1 cellular context compared by ENCODE assay signal in the genomic region with DNA sequence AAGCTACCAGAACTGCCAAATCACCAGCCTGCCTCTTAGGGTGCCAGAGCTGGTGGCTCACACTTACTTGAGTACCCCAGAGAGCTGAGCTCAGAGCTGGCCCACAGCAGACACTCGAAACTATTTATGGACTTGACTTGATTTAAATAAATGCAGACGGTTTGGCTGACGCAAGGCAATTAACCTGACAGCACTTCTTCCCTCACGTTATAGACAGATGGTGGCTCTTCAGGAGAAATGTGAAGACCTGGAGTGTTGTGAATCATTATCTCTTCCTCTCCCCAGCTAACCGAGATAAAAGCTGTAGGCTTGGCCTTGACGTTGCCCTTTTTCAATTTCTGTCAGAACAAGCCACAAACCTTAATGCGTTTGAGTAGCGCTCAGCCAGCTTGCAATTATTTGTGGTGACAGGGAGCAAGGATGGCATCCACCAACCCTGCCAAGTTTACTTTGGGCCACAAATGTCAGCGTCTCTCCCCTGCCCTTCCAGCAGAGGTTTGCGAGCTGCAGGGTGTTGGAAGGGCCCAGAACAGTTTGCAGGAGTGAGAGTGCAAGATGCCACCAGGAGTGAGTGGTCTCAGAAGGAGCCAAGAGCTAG.
TF ChIP-seq lines count a peak whose summit lies in the region.

No MANE protein-coding gene starts in this region.

TF ChIP-seq in WTC11, 78 proteins besides CTCF, POLR2A, EP300 and RAD21 (continued from another document):
- TF ChIP-seq, protein P1, sequence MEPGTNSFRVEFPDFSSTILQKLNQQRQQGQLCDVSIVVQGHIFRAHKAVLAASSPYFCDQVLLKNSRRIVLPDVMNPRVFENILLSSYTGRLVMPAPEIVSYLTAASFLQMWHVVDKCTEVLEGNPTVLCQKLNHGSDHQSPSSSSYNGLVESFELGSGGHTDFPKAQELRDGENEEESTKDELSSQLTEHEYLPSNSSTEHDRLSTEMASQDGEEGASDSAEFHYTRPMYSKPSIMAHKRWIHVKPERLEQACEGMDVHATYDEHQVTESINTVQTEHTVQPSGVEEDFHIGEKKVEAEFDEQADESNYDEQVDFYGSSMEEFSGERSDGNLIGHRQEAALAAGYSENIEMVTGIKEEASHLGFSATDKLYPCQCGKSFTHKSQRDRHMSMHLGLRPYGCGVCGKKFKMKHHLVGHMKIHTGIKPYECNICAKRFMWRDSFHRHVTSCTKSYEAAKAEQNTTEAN (CRISPR knock-in tag; IDR thresholded peaks at IDR 0.05), result no peak
- TF ChIP-seq RORB (CRISPR knock-in tag; IDR thresholded peaks at IDR 0.05) (no peak), GABPB1 (CRISPR knock-in tag; IDR thresholded peaks at IDR 0.05) (no peak), CREB1 (CRISPR knock-in tag; IDR thresholded peaks at IDR 0.05) (no peak), OVOL2 (CRISPR knock-in tag; IDR thresholded peaks at IDR 0.05; ENCODE audit: borderline replicate concordance) (no peak), ZNF396 (CRISPR knock-in tag; IDR thresholded peaks at IDR 0.05; ENCODE audit: borderline replicate concordance) (no peak), FOXK1 (CRISPR knock-in tag; IDR thresholded peaks at IDR 0.05) (no peak), CREM (CRISPR knock-in tag; IDR thresholded peaks at IDR 0.05) (no peak)
- TF ChIP-seq, protein P2, sequence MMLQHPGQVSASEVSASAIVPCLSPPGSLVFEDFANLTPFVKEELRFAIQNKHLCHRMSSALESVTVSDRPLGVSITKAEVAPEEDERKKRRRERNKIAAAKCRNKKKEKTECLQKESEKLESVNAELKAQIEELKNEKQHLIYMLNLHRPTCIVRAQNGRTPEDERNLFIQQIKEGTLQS (CRISPR knock-in tag; conservative IDR thresholded peaks at IDR 0.05), result no peak
- TF ChIP-seq, protein P3, sequence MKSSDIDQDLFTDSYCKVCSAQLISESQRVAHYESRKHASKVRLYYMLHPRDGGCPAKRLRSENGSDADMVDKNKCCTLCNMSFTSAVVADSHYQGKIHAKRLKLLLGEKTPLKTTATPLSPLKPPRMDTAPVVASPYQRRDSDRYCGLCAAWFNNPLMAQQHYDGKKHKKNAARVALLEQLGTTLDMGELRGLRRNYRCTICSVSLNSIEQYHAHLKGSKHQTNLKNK (CRISPR knock-in tag; IDR thresholded peaks at IDR 0.05), result no peak
- TF ChIP-seq, protein P4, sequence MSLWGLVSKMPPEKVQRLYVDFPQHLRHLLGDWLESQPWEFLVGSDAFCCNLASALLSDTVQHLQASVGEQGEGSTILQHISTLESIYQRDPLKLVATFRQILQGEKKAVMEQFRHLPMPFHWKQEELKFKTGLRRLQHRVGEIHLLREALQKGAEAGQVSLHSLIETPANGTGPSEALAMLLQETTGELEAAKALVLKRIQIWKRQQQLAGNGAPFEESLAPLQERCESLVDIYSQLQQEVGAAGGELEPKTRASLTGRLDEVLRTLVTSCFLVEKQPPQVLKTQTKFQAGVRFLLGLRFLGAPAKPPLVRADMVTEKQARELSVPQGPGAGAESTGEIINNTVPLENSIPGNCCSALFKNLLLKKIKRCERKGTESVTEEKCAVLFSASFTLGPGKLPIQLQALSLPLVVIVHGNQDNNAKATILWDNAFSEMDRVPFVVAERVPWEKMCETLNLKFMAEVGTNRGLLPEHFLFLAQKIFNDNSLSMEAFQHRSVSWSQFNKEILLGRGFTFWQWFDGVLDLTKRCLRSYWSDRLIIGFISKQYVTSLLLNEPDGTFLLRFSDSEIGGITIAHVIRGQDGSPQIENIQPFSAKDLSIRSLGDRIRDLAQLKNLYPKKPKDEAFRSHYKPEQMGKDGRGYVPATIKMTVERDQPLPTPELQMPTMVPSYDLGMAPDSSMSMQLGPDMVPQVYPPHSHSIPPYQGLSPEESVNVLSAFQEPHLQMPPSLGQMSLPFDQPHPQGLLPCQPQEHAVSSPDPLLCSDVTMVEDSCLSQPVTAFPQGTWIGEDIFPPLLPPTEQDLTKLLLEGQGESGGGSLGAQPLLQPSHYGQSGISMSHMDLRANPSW (CRISPR knock-in tag; conservative IDR thresholded peaks at IDR 0.05; ENCODE audit: low read depth), result no peak
- TF ChIP-seq, protein P5, sequence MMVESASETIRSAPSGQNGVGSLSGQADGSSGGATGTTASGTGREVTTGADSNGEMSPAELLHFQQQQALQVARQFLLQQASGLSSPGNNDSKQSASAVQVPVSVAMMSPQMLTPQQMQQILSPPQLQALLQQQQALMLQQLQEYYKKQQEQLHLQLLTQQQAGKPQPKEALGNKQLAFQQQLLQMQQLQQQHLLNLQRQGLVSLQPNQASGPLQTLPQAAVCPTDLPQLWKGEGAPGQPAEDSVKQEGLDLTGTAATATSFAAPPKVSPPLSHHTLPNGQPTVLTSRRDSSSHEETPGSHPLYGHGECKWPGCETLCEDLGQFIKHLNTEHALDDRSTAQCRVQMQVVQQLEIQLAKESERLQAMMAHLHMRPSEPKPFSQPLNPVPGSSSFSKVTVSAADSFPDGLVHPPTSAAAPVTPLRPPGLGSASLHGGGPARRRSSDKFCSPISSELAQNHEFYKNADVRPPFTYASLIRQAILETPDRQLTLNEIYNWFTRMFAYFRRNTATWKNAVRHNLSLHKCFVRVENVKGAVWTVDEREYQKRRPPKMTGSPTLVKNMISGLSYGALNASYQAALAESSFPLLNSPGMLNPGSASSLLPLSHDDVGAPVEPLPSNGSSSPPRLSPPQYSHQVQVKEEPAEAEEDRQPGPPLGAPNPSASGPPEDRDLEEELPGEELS (CRISPR knock-in tag; IDR thresholded peaks at IDR 0.05), result no peak
- TF ChIP-seq, protein P6, sequence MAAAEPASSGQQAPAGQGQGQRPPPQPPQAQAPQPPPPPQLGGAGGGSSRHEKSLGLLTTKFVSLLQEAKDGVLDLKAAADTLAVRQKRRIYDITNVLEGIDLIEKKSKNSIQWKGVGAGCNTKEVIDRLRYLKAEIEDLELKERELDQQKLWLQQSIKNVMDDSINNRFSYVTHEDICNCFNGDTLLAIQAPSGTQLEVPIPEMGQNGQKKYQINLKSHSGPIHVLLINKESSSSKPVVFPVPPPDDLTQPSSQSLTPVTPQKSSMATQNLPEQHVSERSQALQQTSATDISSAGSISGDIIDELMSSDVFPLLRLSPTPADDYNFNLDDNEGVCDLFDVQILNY (CRISPR knock-in tag; IDR thresholded peaks at IDR 0.05), result no peak
